Comparison of ENCODE assay signal across 15 cellular contexts in genomic region chr1:55352080-55352800, GRCh38.
A peak's percentile ranks its signal among the peaks of the same experiment; 100 is the strongest.
DNase-seq lines count a peak whose midpoint lies in the region; ATAC-seq and TF ChIP-seq lines count a peak whose summit lies in the region.
"Had no signal": no experiment of that assay in that cellular context is flagged by ENCODE, and none has a peak within 500 bp of the region (broad histone marks: within the 10 kb centered on the region; RNA-seq: fewer than 3 reads in every experiment).

No MANE protein-coding gene starts in this region.

- H3K4me1 ChIP-seq in heart left ventricle (peaks cover 0 to 30% (median 4%) of the 10 kb centered on the region in 12 donors), sigmoid colon (no peaks in the 10 kb centered on the region)
- H3K4me1 ChIP-seq: A549 had no signal

- no peak for ATAC-seq in central memory CD8-positive, alpha-beta T cell (replicated peaks; ENCODE audit: extremely low read depth, poor library complexity, severe bottlenecking)
- ATAC-seq in heart left ventricle: peak; percentile 49 to 77 (median 63)
- ATAC-seq: A549 had no signal

- H3K27ac Mint-ChIP-seq in central memory CD8-positive, alpha-beta T cell (ENCODE audit: low read depth): peak overlapping the region; percentile 22

- H3K4me1 Mint-ChIP-seq in central memory CD8-positive, alpha-beta T cell: no peaks in the 10 kb centered on the region

- intact Hi-C loops in heart left ventricle (cut with DNase I): no loop called here
- intact Hi-C loops in sigmoid colon (cut with DNase I): no loop called here

- WGBS in heart left ventricle, 4 donors: 69 to 78% (median 74%) methylated on average over 6 to 7 of the region's 7 CpGs
- 90 to 91% methylated on average over 7 of the region's 7 CpGs for WGBS in sigmoid colon, 2 donors

- no peak for TF ChIP-seq CTCF in AG10803 (conservative IDR thresholded peaks at IDR 0.05; ENCODE audit: low read length)
- TF ChIP-seq CTCF in heart left ventricle (IDR thresholded peaks at IDR 0.05): no peak
- TF ChIP-seq CTCF in sigmoid colon (IDR thresholded peaks at IDR 0.05): no peak

- no peaks in the 10 kb centered on the region for H3K9me3 Mint-ChIP-seq in central memory CD8-positive, alpha-beta T cell

- no peaks in the 10 kb centered on the region for H3K36me3 Mint-ChIP-seq in central memory CD8-positive, alpha-beta T cell (ENCODE audit: insufficient read depth)

- DNase-seq in AG10803 (ENCODE audit: low read depth): peak; percentile 71
- no peak for DNase-seq in central memory CD8-positive, alpha-beta T cell (ENCODE audit: low spot score in 2 of 2)
- peak in 4 of 5 donors; percentile 33 to 56 (median 46) for DNase-seq in heart left ventricle
- peak; percentile 83 for DNase-seq in sigmoid colon
- DNase-seq in amygdala (lab: John Stamatoyannopoulos, UW): no peak
- DNase-seq in activated naive CD4-positive, alpha-beta T cell treated with anti-CD3 and anti-CD28 coated beads, Interleukin-2, amount 50 U/mL, for 16 hours: no peak
- DNase-seq in Ammon's horn (ENCODE audit: low spot score): no peak
- no peak for DNase-seq in NCI-H187 treated with DMSO at 0.1 percent for 48 hours (lab: John Stamatoyannopoulos, UW)
- DNase-seq: DND-41, GF-D8, GOT3, MV-4-11, NCI-H1417 treated with DMSO at 0.1 percent for 48 hours, NCI-H226 had no signal

- peaks cover 82% of the 10 kb centered on the region for H3K27me3 Mint-ChIP-seq in central memory CD8-positive, alpha-beta T cell

- no peak for TF ChIP-seq EP300 in sigmoid colon (IDR thresholded peaks at IDR 0.05)

- H3K36me3 ChIP-seq in heart left ventricle (no peaks in the 10 kb centered on the region), sigmoid colon (no peaks in the 10 kb centered on the region)

- H3K27ac ChIP-seq in heart left ventricle (peak overlapping the region in 5 of 12 donors; percentile 19 to 33 (median 21)), sigmoid colon (peak overlapping the region in 2 of 4 donors; percentile 17 to 42)
- H3K27ac ChIP-seq: A549 had no signal

- H3K4me3 Mint-ChIP-seq in central memory CD8-positive, alpha-beta T cell: no peak overlapping the region

- H3K27me3 ChIP-seq in heart left ventricle (no peaks in the 10 kb centered on the region), sigmoid colon (peaks cover 0 to 3% (median 0%) of the 10 kb centered on the region in 3 donors)

- TF ChIP-seq POLR2A in heart left ventricle (IDR thresholded peaks at IDR 0.05) (no peak), sigmoid colon (IDR thresholded peaks at IDR 0.05) (no peak)

- H3K4me3 ChIP-seq in AG10803 (ENCODE audit: low read length): no peak overlapping the region
- no peak overlapping the region for H3K4me3 ChIP-seq in heart left ventricle
- H3K4me3 ChIP-seq in sigmoid colon: no peak overlapping the region
- H3K4me3 ChIP-seq: A549 had no signal

- H3K9me3 ChIP-seq in heart left ventricle (no peaks in the 10 kb centered on the region), sigmoid colon (no peaks in the 10 kb centered on the region)
- H3K9me3 ChIP-seq: A549 had no signal

Comparison
In these comparisons a context has a peak if more than half of its experiments do, and no peak if none do; other contexts are left out.
1. DNase-seq: peak in AG10803 (single experiment), heart left ventricle (4 of 5) and sigmoid colon (single experiment); none in central memory CD8-positive, alpha-beta T cell (0 of 2), amygdala (0 of 56), activated naive CD4-positive, alpha-beta T cell treated with anti-CD3 and anti-CD28 coated beads, Interleukin-2, amount 50 U/mL, for 16 hours (single experiment), Ammon's horn (single experiment) and NCI-H187 treated with DMSO at 0.1 percent for 48 hours (single experiment).